8 cellular contexts compared by ENCODE assay signal in genomic region chr1:37682334-37682987, GRCh38. TPM values are rescaled to one million over a fixed set of nuclear protein-coding genes. Genes with fewer than 3 reads are reported as not detected.
DNase-seq lines count a peak whose midpoint lies in the region; ATAC-seq and TF ChIP-seq lines count a peak whose summit lies in the region.

No MANE protein-coding gene starts in this region.

- H3K23ac ChIP-seq in mesenchymal stem cell (ENCODE audit: low read length in 2 of 2): no peak overlapping the region

- no peak overlapping the region for H4K91ac ChIP-seq in mesenchymal stem cell (ENCODE audit: low read length)

- H3K27me3 Mint-ChIP-seq in activated CD8-positive, alpha-beta T cell treated with anti-CD3 and anti-CD28 coated beads for 36 hours: no peaks in the 10 kb centered on the region

- no peak overlapping the region for H3K14ac ChIP-seq in mesenchymal stem cell (ENCODE audit: low read length in 2 of 2)

- no peak overlapping the region for H2AK5ac ChIP-seq in mesenchymal stem cell (ENCODE audit: low read length, severe bottlenecking)

- H3K4me1 ChIP-seq in mesenchymal stem cell (ENCODE audit: control insufficient read depth, insufficient read depth, low read depth, low read length): no peaks in the 10 kb centered on the region

- H3K36me3 Mint-ChIP-seq in activated CD8-positive, alpha-beta T cell treated with anti-CD3 and anti-CD28 coated beads for 36 hours (ENCODE audit: low read depth): peaks cover 32% of the 10 kb centered on the region

- peaks cover 4% of the 10 kb centered on the region for H3K79me1 ChIP-seq in mesenchymal stem cell (replicated peaks; ENCODE audit: low read length, poor library complexity, severe bottlenecking)

- peaks cover 6% of the 10 kb centered on the region in 2 experiments for H3K27me3 ChIP-seq in mesenchymal stem cell (ENCODE audit: control insufficient read depth in 1 of 2, insufficient read depth in 1 of 2, low read length in 2 of 2)

- POLR2A ChIA-PET in activated CD8-positive, alpha-beta T cell treated with anti-CD3 and anti-CD28 coated beads for 36 hours (lab: Charles Lee): interaction anchor here (0.6 to 1.6 kb wide), 7 partner anchors 11 to 226 kb away, joined by 3 to 4 read pairs (median 3); partner anchors contain the start of genes GNL2 and MEAF6

- no peak overlapping the region for H3K9ac ChIP-seq in mesenchymal stem cell (ENCODE audit: low read length)

- H3K9me3 ChIP-seq in mesenchymal stem cell (ENCODE audit: control insufficient read depth, low read length): no peaks in the 10 kb centered on the region

- ATAC-seq in activated CD8-positive, alpha-beta T cell treated with anti-CD3 and anti-CD28 coated beads for 36 hours: peak; percentile 80
- ATAC-seq in HG02870 (IDR thresholded peaks at IDR 0.05; ENCODE audit: unreplicated experiment): no peak

- H3K4me3 Mint-ChIP-seq in activated CD8-positive, alpha-beta T cell treated with anti-CD3 and anti-CD28 coated beads for 36 hours: no peak overlapping the region

- H3K27ac ChIP-seq in mesenchymal stem cell (ENCODE audit: low read length, poor library complexity, severe bottlenecking): no peak overlapping the region

- no peak overlapping the region for H2BK12ac ChIP-seq in mesenchymal stem cell (ENCODE audit: low read length in 2 of 2)

- intact Hi-C loops in activated CD8-positive, alpha-beta T cell treated with anti-CD3 and anti-CD28 coated beads for 36 hours (cut with micrococcal nuclease): loop anchor here (2.0 to 5.0 kb wide), 2 partner anchors 80 to 125 kb away; partner anchors contain the start of gene DNALI1

- CTCF ChIA-PET in activated CD8-positive, alpha-beta T cell treated with anti-CD3 and anti-CD28 coated beads for 36 hours (lab: Charles Lee): interaction anchor here (0.6 to 15.0 kb wide), 38 partner anchors 9 to 300 kb away, joined by 3 to 272 read pairs (median 4); partner anchors contain the start of genes CDCA8, GNL2 and SNIP1

- H3K4me1 Mint-ChIP-seq in activated CD8-positive, alpha-beta T cell treated with anti-CD3 and anti-CD28 coated beads for 36 hours (ENCODE audit: low read depth): peaks cover 8% of the 10 kb centered on the region

- H3K4me3 ChIP-seq in mesenchymal stem cell (ENCODE audit: insufficient read depth in 1 of 2, low read depth in 1 of 2, low read length in 2 of 2): no peak overlapping the region

- H3K27ac Mint-ChIP-seq in activated CD8-positive, alpha-beta T cell treated with anti-CD3 and anti-CD28 coated beads for 36 hours: peak overlapping the region; percentile 63

- H2AFZ ChIP-seq in mesenchymal stem cell (ENCODE audit: low read depth, low read length): no peak overlapping the region

- H3K18ac ChIP-seq in mesenchymal stem cell (ENCODE audit: low read depth in 1 of 2, low read length in 2 of 2): no peak overlapping the region

- DNase-seq in CD1c-positive myeloid dendritic cell (ENCODE audit: extremely low spot score) (peak; percentile 85), HK-2 (ENCODE audit: unreplicated experiment) (peak; percentile 56), NCI-H82 treated with DMSO at 0.1 percent for 48 hours (lab: John Stamatoyannopoulos, UW; ENCODE audit: unreplicated experiment) (peak; percentile 19), mesenchymal stem cell (peak; percentile 72)
- DNase-seq in activated CD8-positive, alpha-beta T cell treated with anti-CD3 and anti-CD28 coated beads for 36 hours: peak; percentile 90
- DNase-seq in effector CD4-positive, alpha-beta T cell: peak; percentile 79
- DNase-seq in stimulated activated CD8-positive, alpha-beta memory T cell treated with anti-CD3 and anti-CD28 coated beads, Interleukin-4, amount 100 ng/mL, for 1 hour (ENCODE audit: low read depth in 2 of 2, low spot score in 1 of 2): peak; percentile 41 to 64

- H2BK120ac ChIP-seq in mesenchymal stem cell (ENCODE audit: low read depth, low read length): no peak overlapping the region

- H2BK5ac ChIP-seq in mesenchymal stem cell (ENCODE audit: low read depth, low read length, poor library complexity, severe bottlenecking): no peak overlapping the region

- H3K36me3 ChIP-seq in mesenchymal stem cell (ENCODE audit: control insufficient read depth in 1 of 2, insufficient read depth in 2 of 2, low read depth in 1 of 2, low read length in 2 of 2): peaks cover 31 to 60% of the 10 kb centered on the region in 2 experiments

- peak; percentile 90 for TF ChIP-seq CTCF in activated CD8-positive, alpha-beta T cell treated with anti-CD3 and anti-CD28 coated beads for 36 hours (IDR thresholded peaks at IDR 0.05)

- 81% methylated on average over 5 of the region's 5 CpGs for WGBS in mesenchymal stem cell

- H4K8ac ChIP-seq in mesenchymal stem cell (ENCODE audit: low read length): no peak overlapping the region

- no peak overlapping the region for H2BK15ac ChIP-seq in mesenchymal stem cell (ENCODE audit: low read depth, poor library complexity, severe bottlenecking)

- H3K9me3 Mint-ChIP-seq in activated CD8-positive, alpha-beta T cell treated with anti-CD3 and anti-CD28 coated beads for 36 hours: no peaks in the 10 kb centered on the region

- H3K4me2 ChIP-seq in mesenchymal stem cell (ENCODE audit: low read length, poor library complexity, severe bottlenecking): no peak overlapping the region

- H3K4ac ChIP-seq in mesenchymal stem cell (ENCODE audit: low read depth in 1 of 2, low read length in 2 of 2): no peak overlapping the region

RNA-seq across cellular contexts. Expression of gene CDCA8, which starts 9.9 kb away (rescaled TPM):
- 10 to 100 TPM; 53.7 to 56.0 TPM for total RNA-seq in activated CD8-positive, alpha-beta T cell treated with anti-CD3 and anti-CD28 coated beads for 36 hours
- polyA plus RNA-seq in mesenchymal stem cell (2013, experiment 1 of 2): 4.9 TPM
- 4.9 TPM for polyA plus RNA-seq in mesenchymal stem cell (2013, experiment 2 of 2)

RNA-seq across cellular contexts. Expression of gene RSPO1, which starts 47.8 kb away (rescaled TPM):
- total RNA-seq in activated CD8-positive, alpha-beta T cell treated with anti-CD3 and anti-CD28 coated beads for 36 hours: not detected
- 0.17 TPM for polyA plus RNA-seq in mesenchymal stem cell (2013, experiment 1 of 2)
- polyA plus RNA-seq in mesenchymal stem cell (2013, experiment 2 of 2): 0.12 TPM

Comparison
In these comparisons a context has a peak if more than half of its experiments do, and no peak if none do; other contexts are left out.
1. DNase-seq: peak in every context shown above with its lines; median percentile 90 in activated CD8-positive, alpha-beta T cell treated with anti-CD3 and anti-CD28 coated beads for 36 hours; 85 in CD1c-positive myeloid dendritic cell; 79 in effector CD4-positive, alpha-beta T cell; 72 in mesenchymal stem cell; 56 in HK-2; 52 in stimulated activated CD8-positive, alpha-beta memory T cell treated with anti-CD3 and anti-CD28 coated beads, Interleukin-4, amount 100 ng/mL, for 1 hour; 19 in NCI-H82 treated with DMSO at 0.1 percent for 48 hours.